ENCODE assay signal across 8 cellular contexts in genomic region chr19:8389891-8390616, GRCh38. TPM values are rescaled to one million over a fixed set of nuclear protein-coding genes. Genes with fewer than 3 reads are reported as not detected.
A peak's percentile ranks its signal among the peaks of the same experiment; 100 is the strongest.
DNase-seq lines count a peak whose midpoint lies in the region; ATAC-seq and TF ChIP-seq lines count a peak whose summit lies in the region.

RAB11B (plus strand) TSS chr19:8390360; CDS start chr19:8390417, 57 bp downstream.

- DNase-seq in Daoy (ENCODE audit: low read depth) (peak; percentile 100), GOT3 (lab: John Stamatoyannopoulos, UW) (peak; percentile 97), LNCaP clone FGC (ENCODE audit: low read depth) (peak; percentile 100), RWPE1 (ENCODE audit: low spot score) (peak; percentile 99), fibroblast of gingiva (ENCODE audit: low read depth) (peak; percentile 100), naive B cell (peak; percentile 98)

- peak within 1 kb of the TSS; percentile 86 for H3K4me3 Mint-ChIP-seq in activated T-helper 17 cell treated with anti-CD3 and anti-CD28 coated beads, Interleukin-2, amount 50 U/mL, for 72 hours
- peak within 1 kb of the TSS; percentile 83 to 97 (median 96) for H3K4me3 Mint-ChIP-seq in naive B cell
- peak within 1 kb of the TSS; percentile 86 for H3K4me3 Mint-ChIP-seq in stimulated activated memory B cell treated with anti-CD40 and anti-IgM and Interleukin-4, amounts not matched to agents 10 μg/mL and 1 μg/mL and 100 μg/mL, for 72 hours

- POLR2A ChIA-PET in RWPE1 (lab: Yijun Ruan, JAX; ENCODE audit: low non-redundant PET) = interaction anchor here (1.2 kb wide), 1 partner anchor 124 kb away, joined by 5 read pairs; the partner anchor contains the start of gene ZNF414

- H3K27me3 Mint-ChIP-seq in activated T-helper 17 cell treated with anti-CD3 and anti-CD28 coated beads, Interleukin-2, amount 50 U/mL, for 72 hours = no peaks in the 10 kb centered on the region
- H3K27me3 Mint-ChIP-seq in naive B cell = no peaks in the 10 kb centered on the region
- H3K27me3 Mint-ChIP-seq in stimulated activated memory B cell treated with anti-CD40 and anti-IgM and Interleukin-4, amounts not matched to agents 10 μg/mL and 1 μg/mL and 100 μg/mL, for 72 hours = no peaks in the 10 kb centered on the region

- peak within 1 kb of the TSS; percentile 63 for H3K4me3 ChIP-seq in LNCaP clone FGC (ENCODE audit: low read depth, low read length)

- H3K27ac ChIP-seq in RWPE1 = peak within 1 kb of the TSS; percentile 96

- H3K9me3 Mint-ChIP-seq in activated T-helper 17 cell treated with anti-CD3 and anti-CD28 coated beads, Interleukin-2, amount 50 U/mL, for 72 hours = no peaks in the 10 kb centered on the region
- peaks cover 0 to 3% (median 0%) of the 10 kb centered on the region in 7 donors for H3K9me3 Mint-ChIP-seq in naive B cell
- H3K9me3 Mint-ChIP-seq in stimulated activated memory B cell treated with anti-CD40 and anti-IgM and Interleukin-4, amounts not matched to agents 10 μg/mL and 1 μg/mL and 100 μg/mL, for 72 hours = no peaks in the 10 kb centered on the region

- TF ChIP-seq CTCF in LNCaP clone FGC (IDR thresholded peaks at IDR 0.05; ENCODE audit: control insufficient read depth, extremely low read depth, insufficient read depth) = no peak
- TF ChIP-seq CTCF in RWPE1 (conservative IDR thresholded peaks at IDR 0.05; ENCODE audit: low read depth) = no peak

- H3K36me3 Mint-ChIP-seq in activated T-helper 17 cell treated with anti-CD3 and anti-CD28 coated beads, Interleukin-2, amount 50 U/mL, for 72 hours (ENCODE audit: low read depth) = peaks cover 8% of the 10 kb centered on the region
- H3K36me3 Mint-ChIP-seq in naive B cell = no peaks in the 10 kb centered on the region
- peaks cover 10% of the 10 kb centered on the region for H3K36me3 Mint-ChIP-seq in stimulated activated memory B cell treated with anti-CD40 and anti-IgM and Interleukin-4, amounts not matched to agents 10 μg/mL and 1 μg/mL and 100 μg/mL, for 72 hours

- CTCF ChIA-PET in RWPE1 (lab: Yijun Ruan, JAX) = interaction anchor here (0.6 to 1.1 kb wide), 2 partner anchors 36 to 1839 kb away, joined by 3 to 9 read pairs; no protein-coding TSS in a partner anchor

- ATAC-seq in activated T-helper 17 cell treated with anti-CD3 and anti-CD28 coated beads, Interleukin-2, amount 50 U/mL, for 72 hours (replicated peaks) = peak; percentile 92
- ATAC-seq in naive B cell (ENCODE audit: low read depth in 2 of 2) = peak; percentile 89 to 90
- peak; percentile 96 for ATAC-seq in stimulated activated memory B cell treated with anti-CD40 and anti-IgM and Interleukin-4, amounts not matched to agents 10 μg/mL and 1 μg/mL and 100 μg/mL, for 72 hours

- peak within 1 kb of the TSS; percentile 80 for H3K27ac Mint-ChIP-seq in activated T-helper 17 cell treated with anti-CD3 and anti-CD28 coated beads, Interleukin-2, amount 50 U/mL, for 72 hours
- H3K27ac Mint-ChIP-seq in naive B cell = peak within 1 kb of the TSS; percentile 86 to 99 (median 97)
- peak within 1 kb of the TSS; percentile 90 for H3K27ac Mint-ChIP-seq in stimulated activated memory B cell treated with anti-CD40 and anti-IgM and Interleukin-4, amounts not matched to agents 10 μg/mL and 1 μg/mL and 100 μg/mL, for 72 hours

- peaks cover 8% of the 10 kb centered on the region for H3K4me1 Mint-ChIP-seq in activated T-helper 17 cell treated with anti-CD3 and anti-CD28 coated beads, Interleukin-2, amount 50 U/mL, for 72 hours
- H3K4me1 Mint-ChIP-seq in naive B cell = peaks cover 18 to 35% (median 28%) of the 10 kb centered on the region in 3 donors
- peaks cover 36% of the 10 kb centered on the region for H3K4me1 Mint-ChIP-seq in stimulated activated memory B cell treated with anti-CD40 and anti-IgM and Interleukin-4, amounts not matched to agents 10 μg/mL and 1 μg/mL and 100 μg/mL, for 72 hours

RNA-seq across cellular contexts. Expression of gene RAB11B, which starts in this region (rescaled TPM):
- 3.5 and 9.0 TPM in 2 replicates for total RNA-seq in Daoy (2014; rRNA removed; shearing (Covaris generic))
- total RNA-seq in activated T-helper 17 cell treated with anti-CD3 and anti-CD28 coated beads, Interleukin-2, amount 50 U/mL, for 72 hours = 10 to 100 TPM; 79.0 to 81.1 TPM
- 10 to 100 TPM; 47.9 to 81.2 (median 58.2) TPM for polyA plus RNA-seq in naive B cell (ENCODE audit: low read depth in 6 of 6)

Comparison
In these comparisons a context has a peak if more than half of its experiments do, and no peak if none do; other contexts are left out.
1. Peak in every context shown above with its lines: DNase-seq, ATAC-seq, H3K4me3 ChIP-seq and H3K27ac ChIP-seq.